ENCODE assay signal across 1 cellular context in the genomic region with DNA sequence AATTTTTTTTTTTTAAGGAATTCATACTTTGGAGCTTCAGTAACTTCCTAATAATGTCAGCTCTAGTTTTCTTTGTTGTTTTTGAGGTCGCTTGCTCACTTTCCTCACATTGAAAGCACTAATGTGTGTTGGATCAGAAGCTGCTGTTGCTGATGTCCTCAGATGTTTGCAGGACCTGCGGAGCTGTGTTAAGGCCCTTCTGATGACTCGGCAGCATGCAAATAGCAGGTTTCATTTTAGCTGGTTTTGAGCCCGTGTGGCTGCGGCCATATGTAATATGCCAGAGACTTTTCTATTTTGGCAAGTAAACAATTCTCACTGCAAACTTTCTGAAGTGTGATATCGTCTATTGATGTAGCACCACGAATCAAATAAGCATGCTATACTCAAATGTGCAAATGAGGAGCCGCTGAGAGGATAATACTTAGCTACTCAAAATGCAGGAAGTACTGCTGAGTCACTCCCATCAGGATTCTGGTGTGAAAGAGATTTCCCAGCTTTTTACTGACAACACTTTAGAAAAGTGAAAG.
TF ChIP-seq lines count a peak whose summit lies in the region.

No MANE protein-coding gene starts in this region.

TF ChIP-seq in K562, 482 proteins besides CTCF, POLR2A, EP300 and RAD21 (continued from another document):
- TF ChIP-seq MAFF (IDR thresholded peaks at IDR 0.05; ENCODE audit: low read length), result peak; percentile 90
- peak; percentile 53; the same call in 1 of the 2 replicates for TF ChIP-seq SMARCC2 (IDR thresholded peaks at IDR 0.05; ENCODE audit: low read depth)
- peak; percentile 54 for TF ChIP-seq L3MBTL2 (IDR thresholded peaks at IDR 0.05)
- peak; percentile 24; the same call in 1 of the 2 replicates for TF ChIP-seq JUND (IDR thresholded peaks at IDR 0.05; ENCODE audit: borderline replicate concordance, low read depth, low read length)
- no peak; the same call in 1 of the 3 replicates for TF ChIP-seq JUND (tag; IDR thresholded peaks at IDR 0.05; ENCODE audit: borderline replicate concordance, low read depth, low read length)
- peak; percentile 98 for TF ChIP-seq MAFG (tag; conservative IDR thresholded peaks at IDR 0.05)
TF ChIP-seq in K562: peak in this region for 38.
